Comparison of ENCODE assay signal across 35 cellular contexts in genomic region chr2:29568135-29568534, GRCh38.
"Had no signal": no experiment of that assay in that cellular context is flagged by ENCODE, and none has a peak within 500 bp of the region (broad histone marks: within the 10 kb centered on the region; RNA-seq: fewer than 3 reads in every experiment).

No MANE protein-coding gene starts in this region.

- H3K4me1 ChIP-seq: esophagus muscularis mucosa, foreskin keratinocyte, gastrocnemius medialis, heart left ventricle had no signal

- H3K4me3 Mint-ChIP-seq: activated B cell treated with CpG ODN at 0.5 μM for 24 hours; activated CD4-positive, alpha-beta T cell treated with anti-CD3 and anti-CD28 coated beads for 36 hours; activated CD4-positive, alpha-beta T cell treated with anti-CD3 and anti-CD28 coated beads, Interleukin-2, amount 10 ng/mL, durations not matched to agents 24 days and 14 days; activated CD8-positive, alpha-beta T cell treated with anti-CD3 and anti-CD28 coated beads for 36 hours; activated naive CD8-positive, alpha-beta T cell; activated T-cell treated with anti-CD3 and anti-CD28 coated beads, Interleukin-2, amount 50 U/mL, for 4 hours; activated T-helper 17 cell treated with anti-CD3 and anti-CD28 coated beads, Interleukin-2, amount 50 U/mL, for 72 hours; central memory CD8-positive, alpha-beta T cell; effector memory CD8-positive, alpha-beta T cell; T-helper 17 cell; T-helper 2 cell treated with Interferon-gamma antibody and Interleukin-4, amounts not matched to agents 5 μg/mL and 100 μg/mL, for 36 hours had no signal

- H3K27me3 ChIP-seq: esophagus muscularis mucosa, gastrocnemius medialis had no signal

- H3K36me3 ChIP-seq: brain microvascular endothelial cell, esophagus muscularis mucosa, gastrocnemius medialis, heart left ventricle, WERI-Rb-1 had no signal

- H3K27me3 Mint-ChIP-seq: activated CD4-positive, alpha-beta T cell treated with anti-CD3 and anti-CD28 coated beads, Interleukin-2, amount 10 ng/mL, durations not matched to agents 24 days and 14 days; activated CD8-positive, alpha-beta T cell treated with anti-CD3 and anti-CD28 coated beads for 36 hours; activated naive CD8-positive, alpha-beta T cell had no signal

- H3K4me1 Mint-ChIP-seq: activated B cell treated with CpG ODN at 0.5 μM for 24 hours; activated CD4-positive, alpha-beta T cell treated with anti-CD3 and anti-CD28 coated beads for 36 hours; activated CD4-positive, alpha-beta T cell treated with anti-CD3 and anti-CD28 coated beads, Interleukin-2, amount 10 ng/mL, durations not matched to agents 24 days and 14 days; activated T-helper 17 cell treated with anti-CD3 and anti-CD28 coated beads, Interleukin-2, amount 50 U/mL, for 72 hours; central memory CD8-positive, alpha-beta T cell had no signal

- H3K9me3 Mint-ChIP-seq: activated B cell treated with CpG ODN at 0.5 μM for 24 hours; activated CD4-positive, alpha-beta T cell treated with anti-CD3 and anti-CD28 coated beads, Interleukin-2, amount 10 ng/mL, durations not matched to agents 24 days and 14 days; activated CD8-positive, alpha-beta T cell treated with anti-CD3 and anti-CD28 coated beads for 36 hours; activated T-cell treated with anti-CD3 and anti-CD28 coated beads, Interleukin-2, amount 50 U/mL, for 4 hours; activated T-helper 17 cell treated with anti-CD3 and anti-CD28 coated beads, Interleukin-2, amount 50 U/mL, for 72 hours; central memory CD8-positive, alpha-beta T cell; effector memory CD8-positive, alpha-beta T cell; T-helper 2 cell treated with Interferon-gamma antibody and Interleukin-4, amounts not matched to agents 5 μg/mL and 100 μg/mL, for 36 hours had no signal

- FAIRE-seq: astrocyte, bronchial epithelial cell had no signal

- H3K9me3 ChIP-seq: esophagus muscularis mucosa, gastrocnemius medialis, heart left ventricle had no signal

- H3K27ac ChIP-seq: brain microvascular endothelial cell, esophagus muscularis mucosa, foreskin keratinocyte, gastrocnemius medialis, heart left ventricle, WERI-Rb-1 had no signal

- H3K27ac Mint-ChIP-seq: activated B cell treated with CpG ODN at 0.5 μM for 24 hours; activated CD4-positive, alpha-beta T cell treated with anti-CD3 and anti-CD28 coated beads for 36 hours; activated CD4-positive, alpha-beta T cell treated with anti-CD3 and anti-CD28 coated beads, Interleukin-2, amount 10 ng/mL, durations not matched to agents 24 days and 14 days; activated CD8-positive, alpha-beta T cell treated with anti-CD3 and anti-CD28 coated beads for 36 hours; activated naive CD8-positive, alpha-beta T cell; activated T-helper 17 cell treated with anti-CD3 and anti-CD28 coated beads, Interleukin-2, amount 50 U/mL, for 72 hours; effector memory CD8-positive, alpha-beta T cell; T-helper 17 cell; T-helper 2 cell treated with Interferon-gamma antibody and Interleukin-4, amounts not matched to agents 5 μg/mL and 100 μg/mL, for 36 hours had no signal

- H3K4me3 ChIP-seq: esophagus muscularis mucosa, gastrocnemius medialis, heart left ventricle had no signal

- H3K36me3 Mint-ChIP-seq: activated naive CD8-positive, alpha-beta T cell had no signal

- DNase-seq: activated B cell treated with CpG ODN at 0.5 μM for 24 hours; activated CD4-positive, alpha-beta T cell treated with anti-CD3 and anti-CD28 coated beads for 36 hours; activated CD4-positive, alpha-beta T cell treated with anti-CD3 and anti-CD28 coated beads, Interleukin-2, amount 10 ng/mL, durations not matched to agents 24 days and 14 days; activated CD4-positive, alpha-beta T cell treated with anti-CD3 and anti-CD28 coated beads, Interleukin-2, amount 50 U/mL, for 4 hours; activated CD4-positive, CD25-positive, alpha-beta regulatory T cell treated with anti-CD3 and anti-CD28 coated beads, Interleukin-2, amount 50 U/mL, for 72 hours; activated CD8-positive, alpha-beta memory T cell treated with anti-CD3 and anti-CD28 coated beads for 24 hours; activated CD8-positive, alpha-beta T cell treated with anti-CD3 and anti-CD28 coated beads for 36 hours; activated effector memory CD4-positive, alpha-beta T cell treated with Interleukin-2 at 50 U/mL for 16 hours; activated gamma-delta T cell treated with Interleukin-2 at 50 U/mL for 16 hours; activated naive CD4-positive, alpha-beta T cell treated with anti-CD3 and anti-CD28 coated beads, Interleukin-2, amount 50 U/mL, for 16 hours; activated naive CD4-positive, alpha-beta T cell treated with Interleukin-2 at 50 U/mL for 16 hours; activated T-cell treated with anti-CD3 and anti-CD28 coated beads, Interleukin-2, amount 50 U/mL, for 4 hours; amniotic stem cell; anterior cingulate cortex; brain microvascular endothelial cell; cortex of kidney; dermis blood vessel endothelial cell; effector CD4-positive, alpha-beta T cell; effector memory CD8-positive, alpha-beta T cell; erythroblast; foreskin keratinocyte; gastrocnemius medialis; glutamatergic neuron; heart left ventricle; T-helper 1 cell; T-helper 17 cell; T1000; WERI-Rb-1 had no signal
